3 cellular contexts compared by ENCODE assay signal in genomic region chr7:1196421-1196820, GRCh38. TPM values are rescaled to one million over a fixed set of nuclear protein-coding genes. Genes with fewer than 3 reads are reported as not detected.
"Had no signal": no experiment of that assay in that cellular context is flagged by ENCODE, and none has a peak within 500 bp of the region (broad histone marks: within the 10 kb centered on the region; RNA-seq: fewer than 3 reads in every experiment).

No MANE protein-coding gene starts in this region.

RNA-seq across cellular contexts. Expression of gene UNCX, which starts 36.3 kb away (rescaled TPM):
- polyA plus RNA-seq: endothelial cell of umbilical vein, heart right ventricle, keratinocyte had no signal
